ENCODE assay signal across 12 cellular contexts in genomic region chr2:73963385-73964120, GRCh38. TPM values are rescaled to one million over a fixed set of nuclear protein-coding genes. Genes with fewer than 3 reads are reported as not detected.
DNase-seq lines count a peak whose midpoint lies in the region; ATAC-seq, FAIRE-seq and TF ChIP-seq lines count a peak whose summit lies in the region.
"Had no signal": no experiment of that assay in that cellular context is flagged by ENCODE, and none has a peak within 500 bp of the region (broad histone marks: within the 10 kb centered on the region; RNA-seq: fewer than 3 reads in every experiment).

No MANE protein-coding gene starts in this region.

- peak; percentile 67 for DNase-seq in activated effector memory CD4-positive, alpha-beta T cell treated with anti-CD3 and anti-CD28 coated beads, Interleukin-2, amount 50 U/mL, for 16 hours
- DNase-seq in activated effector memory CD4-positive, alpha-beta T cell treated with Interleukin-2 at 50 U/mL for 16 hours, result no peak
- peak; percentile 59 for DNase-seq in activated CD8-positive, alpha-beta memory T cell treated with anti-CD3 and anti-CD28 coated beads, Interleukin-2, amount 10 ng/mL, durations not matched to agents 7 days and 5 days
- peak; percentile 44 for DNase-seq in stimulated activated naive CD8-positive, alpha-beta T cell treated with anti-CD3 and anti-CD28 coated beads, Interleukin-15, Interleukin-2, amounts not matched to agents 100 U/mL and 50 U/mL, for 24 hours
- DNase-seq in MCF 10A (ENCODE audit: unreplicated experiment), result no peak
- DNase-seq in tibial nerve (ENCODE audit: low spot score in 2 of 2), result no peak
- DNase-seq in urothelium cell line (ENCODE audit: low spot score), result no peak
- DNase-seq: dermis blood vessel endothelial cell, hippocampal formation, NCI-H1105, RPMI8226 had no signal

- no peak for FAIRE-seq in urothelium cell line (lab: Jason Lieb, UNC)

- peak overlapping the region; percentile 54 for H3K27ac Mint-ChIP-seq in activated CD8-positive, alpha-beta memory T cell treated with anti-CD3 and anti-CD28 coated beads, Interleukin-2, amount 10 ng/mL, durations not matched to agents 7 days and 5 days
- H3K27ac Mint-ChIP-seq in MCF 10A (ENCODE audit: low read depth, unreplicated experiment), result no peak overlapping the region

- no peak for TF ChIP-seq CTCF in MCF 10A (IDR thresholded peaks at IDR 0.05; ENCODE audit: unreplicated experiment)
- TF ChIP-seq CTCF in tibial nerve (IDR thresholded peaks at IDR 0.05), result no peak

- no peaks in the 10 kb centered on the region for H3K27me3 ChIP-seq in tibial nerve

- ATAC-seq in HG02870 (IDR thresholded peaks at IDR 0.05; ENCODE audit: unreplicated experiment), result peak; percentile 76
- peak; percentile 86 for ATAC-seq in activated CD8-positive, alpha-beta memory T cell treated with anti-CD3 and anti-CD28 coated beads, Interleukin-2, amount 10 ng/mL, durations not matched to agents 7 days and 5 days
- peak; percentile 94 for ATAC-seq in stimulated activated naive CD8-positive, alpha-beta T cell treated with anti-CD3 and anti-CD28 coated beads, Interleukin-15, Interleukin-2, amounts not matched to agents 100 U/mL and 50 U/mL, for 24 hours

- peaks cover 0 to 9% (median 0%) of the 10 kb centered on the region in 4 donors for H3K9me3 ChIP-seq in tibial nerve

- peaks cover 0 to 45% (median 4%) of the 10 kb centered on the region in 3 donors for H3K36me3 ChIP-seq in tibial nerve

- no peak overlapping the region for H3K27ac ChIP-seq in tibial nerve

- no peaks in the 10 kb centered on the region for H3K4me1 ChIP-seq in tibial nerve

- H3K4me3 Mint-ChIP-seq in activated CD8-positive, alpha-beta memory T cell treated with anti-CD3 and anti-CD28 coated beads, Interleukin-2, amount 10 ng/mL, durations not matched to agents 7 days and 5 days, result peak overlapping the region; percentile 14
- no peak overlapping the region for H3K4me3 Mint-ChIP-seq in MCF 10A (ENCODE audit: unreplicated experiment)

- WGBS in tibial nerve, 2 donors, result 82 to 84% methylated on average over 13 of the region's 13 CpGs

- intact Hi-C loops in MCF 10A (cut with micrococcal nuclease), result no loop called here

- no peaks in the 10 kb centered on the region for H3K27me3 Mint-ChIP-seq in activated CD8-positive, alpha-beta memory T cell treated with anti-CD3 and anti-CD28 coated beads, Interleukin-2, amount 10 ng/mL, durations not matched to agents 7 days and 5 days
- H3K27me3 Mint-ChIP-seq in MCF 10A (ENCODE audit: insufficient read depth, unreplicated experiment), result no peaks in the 10 kb centered on the region

- H3K36me3 Mint-ChIP-seq in activated CD8-positive, alpha-beta memory T cell treated with anti-CD3 and anti-CD28 coated beads, Interleukin-2, amount 10 ng/mL, durations not matched to agents 7 days and 5 days, result peaks cover 20% of the 10 kb centered on the region
- H3K36me3 Mint-ChIP-seq in MCF 10A (ENCODE audit: insufficient read depth, unreplicated experiment), result peaks cover 43% of the 10 kb centered on the region

- TF ChIP-seq EP300 in tibial nerve (IDR thresholded peaks at IDR 0.05), result no peak

- peaks cover 23% of the 10 kb centered on the region for H3K4me1 Mint-ChIP-seq in activated CD8-positive, alpha-beta memory T cell treated with anti-CD3 and anti-CD28 coated beads, Interleukin-2, amount 10 ng/mL, durations not matched to agents 7 days and 5 days
- H3K4me1 Mint-ChIP-seq in MCF 10A (ENCODE audit: insufficient read depth, unreplicated experiment), result no peaks in the 10 kb centered on the region

- no peak overlapping the region for H3K4me3 ChIP-seq in tibial nerve

- no peak for TF ChIP-seq POLR2A in tibial nerve (IDR thresholded peaks at IDR 0.05)

- BruUV-seq in MCF 10A (replicated peaks; lab: Mats Ljungman, UMichigan), result no TSS peak

- CTCF ChIA-PET in activated CD8-positive, alpha-beta memory T cell treated with anti-CD3 and anti-CD28 coated beads, Interleukin-2, amount 10 ng/mL, durations not matched to agents 7 days and 5 days (lab: Charles Lee), result interaction anchor here (0.9 to 1.2 kb wide), 2 partner anchors 25 to 42 kb away, joined by 3 to 5 read pairs; no protein-coding TSS in a partner anchor
- CTCF ChIA-PET in MCF 10A (lab: Yijun Ruan, JAX), result interaction anchor here (0.6 to 1.2 kb wide), 3 partner anchors 137 to 188 kb away, joined by 3 read pairs; no protein-coding TSS in a partner anchor

- H3K9me3 Mint-ChIP-seq in activated CD8-positive, alpha-beta memory T cell treated with anti-CD3 and anti-CD28 coated beads, Interleukin-2, amount 10 ng/mL, durations not matched to agents 7 days and 5 days (ENCODE audit: low read depth), result no peaks in the 10 kb centered on the region
- no peaks in the 10 kb centered on the region for H3K9me3 Mint-ChIP-seq in MCF 10A (ENCODE audit: unreplicated experiment)

- POLR2A ChIA-PET in MCF 10A (lab: Yijun Ruan, JAX), result interaction anchor here (1.3 kb wide), 1 partner anchor 16 kb away, joined by 3 read pairs; no protein-coding TSS in a partner anchor

RNA-seq across cellular contexts. Expression of gene TET3, which starts 21.2 kb away (rescaled TPM):
- total RNA-seq in activated CD8-positive, alpha-beta memory T cell treated with anti-CD3 and anti-CD28 coated beads, Interleukin-2, amount 10 ng/mL, durations not matched to agents 7 days and 5 days, result 10 to 100 TPM; 12.7 to 13.7 TPM
- total RNA-seq in MCF 10A (2022) (15.0 and 17.5 TPM in 2 replicates), tibial nerve (10 to 100 TPM in 1 of 4 donors, 1 to 10 TPM in 3; 4.3 to 14.1 (median 6.6) TPM)

RNA-seq across cellular contexts. Expression of gene DGUOK, which starts 36.9 kb away (rescaled TPM):
- total RNA-seq in activated CD8-positive, alpha-beta memory T cell treated with anti-CD3 and anti-CD28 coated beads, Interleukin-2, amount 10 ng/mL, durations not matched to agents 7 days and 5 days, result 10 to 100 TPM; 65.9 to 75.4 TPM
- total RNA-seq in MCF 10A (2022) (74.4 and 92.3 TPM in 2 replicates), tibial nerve (10 to 100 TPM; 36.9 to 63.9 (median 44.0) TPM)

Comparison
In these comparisons a context has a peak if more than half of its experiments do, and no peak if none do; other contexts are left out.
1. DNase-seq: peak in activated effector memory CD4-positive, alpha-beta T cell treated with anti-CD3 and anti-CD28 coated beads, Interleukin-2, amount 50 U/mL, for 16 hours (single experiment), activated CD8-positive, alpha-beta memory T cell treated with anti-CD3 and anti-CD28 coated beads, Interleukin-2, amount 10 ng/mL, durations not matched to agents 7 days and 5 days (single experiment) and stimulated activated naive CD8-positive, alpha-beta T cell treated with anti-CD3 and anti-CD28 coated beads, Interleukin-15, Interleukin-2, amounts not matched to agents 100 U/mL and 50 U/mL, for 24 hours (single experiment); none in activated effector memory CD4-positive, alpha-beta T cell treated with Interleukin-2 at 50 U/mL for 16 hours (single experiment), MCF 10A (single experiment), tibial nerve (0 of 2) and urothelium cell line (single experiment).
2. Peak in every context shown above with its lines, with median percentiles within 50 percentile points of each other: ATAC-seq.